In the genomic region with DNA sequence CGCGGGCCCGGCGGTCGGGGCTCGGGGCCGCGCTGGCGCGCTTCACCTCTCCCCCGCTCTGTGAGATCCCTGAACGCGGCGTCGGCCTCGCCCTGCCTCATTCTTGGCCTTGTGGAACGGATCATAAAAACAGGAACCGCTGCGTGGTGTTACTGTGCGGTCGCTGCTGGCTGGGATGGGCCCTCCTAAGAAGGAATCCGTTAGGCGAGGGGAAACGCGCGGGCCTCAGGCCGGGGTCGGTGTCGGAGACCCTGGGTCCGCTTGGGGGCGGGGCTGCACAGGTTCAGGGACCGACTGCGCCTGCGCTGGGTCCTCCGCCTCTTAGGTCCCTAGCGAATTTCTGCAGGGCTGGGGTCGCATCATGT, we compare ENCODE assay signal across 8 cellular contexts. TPM values are rescaled to one million over a fixed set of nuclear protein-coding genes. Genes with fewer than 3 reads are reported as not detected.
DNase-seq lines count a peak whose midpoint lies in the region; ATAC-seq and TF ChIP-seq lines count a peak whose summit lies in the region.

No MANE protein-coding gene starts in this region.

- TF ChIP-seq POLR2A in right lobe of liver (IDR thresholded peaks at IDR 0.05) = no peak

- DNase-seq in NCI-H510A (lab: John Stamatoyannopoulos, UW) (peak; percentile 33), dermis blood vessel endothelial cell (peak; percentile 82), right lobe of liver (peak; percentile 78 to 84 (median 80))
- DNase-seq in activated CD4-positive, alpha-beta T cell treated with anti-CD3 and anti-CD28 coated beads, Interleukin-2, amount 50 U/mL, for 24 hours (ENCODE audit: low read depth in 1 of 2, low spot score in 1 of 2) = peak; percentile 66 to 69
- peak; percentile 71 to 80 for DNase-seq in stimulated activated CD4-positive, alpha-beta T cell treated with anti-CD3 and anti-CD28 coated beads, Interleukin-4, amount 100 ng/mL, for 4 hours

- H3K79me2 ChIP-seq in ACC112 (ENCODE audit: control insufficient read depth, insufficient read depth, low read length, unreplicated experiment) = peaks cover 47% of the 10 kb centered on the region

- H3K36me3 ChIP-seq in ACC112 (ENCODE audit: insufficient read depth, low read length) = peaks cover 3% of the 10 kb centered on the region; the same call in 1 of the 2 replicates
- no peaks in the 10 kb centered on the region for H3K36me3 ChIP-seq in right lobe of liver

- ATAC-seq in GM18867 (IDR thresholded peaks at IDR 0.05; ENCODE audit: unreplicated experiment) (peak; percentile 22), HG03108 (IDR thresholded peaks at IDR 0.05; ENCODE audit: unreplicated experiment) (peak; percentile 21), right lobe of liver (peak; percentile 58 to 72 (median 66))

- no peaks in the 10 kb centered on the region for H3K9me3 ChIP-seq in right lobe of liver

- peaks cover 36% of the 10 kb centered on the region for H3K4me1 ChIP-seq in ACC112 (ENCODE audit: control insufficient read depth, insufficient read depth, low read length, unreplicated experiment)
- H3K4me1 ChIP-seq in right lobe of liver = peaks cover 0 to 14% (median 3%) of the 10 kb centered on the region in 4 donors

- H3K27me3 ChIP-seq in ACC112 (ENCODE audit: insufficient read depth, low read length) = no peaks in the 10 kb centered on the region
- no peaks in the 10 kb centered on the region for H3K27me3 ChIP-seq in right lobe of liver

- TF ChIP-seq CTCF in right lobe of liver (IDR thresholded peaks at IDR 0.05) = no peak

- peak overlapping the region; percentile 68 for H2AFZ ChIP-seq in ACC112 (ENCODE audit: low read length, unreplicated experiment)

- WGBS in right lobe of liver (ENCODE audit: insufficient coverage, low coverage, low lambda C conversion rate, missing lambda C conversion rate) = 0% methylated on average over 13 of the region's 37 CpGs

- H3K4me3 ChIP-seq in ACC112 (ENCODE audit: low read depth, low read length) (peak overlapping the region; percentile 89), right lobe of liver (peak overlapping the region; percentile 65 to 76 (median 66))

- H3K27ac ChIP-seq in ACC112 (ENCODE audit: low read depth, low read length) = peak overlapping the region; percentile 56
- H3K27ac ChIP-seq in right lobe of liver = peak overlapping the region; percentile 71 to 84 (median 82)

- intact Hi-C loops in right lobe of liver (cut with DNase I) = no loop called here

RNA-seq across cellular contexts. Expression of gene CKAP2, which starts 0.4 kb away (rescaled TPM):
- total RNA-seq in dermis blood vessel endothelial cell (18.9 and 71.8 TPM in 2 replicates), right lobe of liver (1 to 10 TPM; 2.1 to 7.2 (median 4.3) TPM)

RNA-seq across cellular contexts. Expression of gene VPS36, which starts 5.2 kb away (rescaled TPM):
- total RNA-seq in dermis blood vessel endothelial cell (22.5 and 29.5 TPM in 2 replicates), right lobe of liver (10 to 100 TPM; 14.6 to 25.7 (median 21.5) TPM)

RNA-seq across cellular contexts. Expression of gene THSD1, which starts 49.7 kb away (rescaled TPM):
- 80.3 and 83.1 TPM in 2 replicates for total RNA-seq in dermis blood vessel endothelial cell
- total RNA-seq in right lobe of liver = 1 to 10 TPM in 5 of 6 experiments, under 1 TPM in 1; 0.95 to 2.3 (median 1.5) TPM

Comparison
In these comparisons a context has a peak if more than half of its experiments do, and no peak if none do; other contexts are left out.
1. Peak in every context shown above with its lines: DNase-seq, ATAC-seq, H3K4me3 ChIP-seq and H3K27ac ChIP-seq.
2. RNA of gene THSD1, which starts 49.7 kb away (total RNA-seq): 80.3 to 83.1 TPM in dermis blood vessel endothelial cell; 0.95 to 2.3 TPM in right lobe of liver; every median in the first group is over 10 times any median in the second.